28 cellular contexts compared by ENCODE assay signal in the genomic region with DNA sequence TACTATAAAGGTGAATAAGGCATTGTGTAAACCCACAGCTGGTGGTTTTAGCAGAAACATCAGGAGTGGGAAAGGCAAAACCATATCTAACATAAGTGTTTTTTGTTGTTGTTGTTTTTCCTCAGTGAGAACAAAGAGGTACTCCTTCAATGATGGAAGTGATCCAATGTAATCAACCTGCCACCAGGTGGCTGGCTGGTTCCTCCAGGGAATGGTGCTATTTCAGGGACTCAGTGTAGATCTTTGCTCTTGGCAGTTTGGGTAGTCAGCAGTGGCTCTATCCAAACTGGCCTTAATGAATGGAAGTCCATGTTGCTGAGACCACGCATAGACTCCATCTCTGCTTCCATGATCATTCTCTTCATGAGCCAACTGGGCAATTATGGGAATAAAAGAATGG. TPM values are rescaled to one million over a fixed set of nuclear protein-coding genes. Genes with fewer than 3 reads are reported as not detected.
DNase-seq lines count a peak whose midpoint lies in the region; ATAC-seq and TF ChIP-seq lines count a peak whose summit lies in the region.
"Had no signal": no experiment of that assay in that cellular context is flagged by ENCODE, and none has a peak within 500 bp of the region (broad histone marks: within the 10 kb centered on the region; RNA-seq: fewer than 3 reads in every experiment).

No MANE protein-coding gene starts in this region.

- no peak overlapping the region for H3K4me3 Mint-ChIP-seq in progenitor cell of endocrine pancreas (ENCODE audit: low read depth)
- H3K4me3 Mint-ChIP-seq: nephron progenitor cell had no signal

- ATAC-seq in body of pancreas: no peak
- ATAC-seq: A549, gastrocnemius medialis, left cardiac atrium had no signal

- no peaks in the 10 kb centered on the region for H3K4me1 ChIP-seq in body of pancreas
- H3K4me1 ChIP-seq in vagina: no peaks in the 10 kb centered on the region
- H3K4me1 ChIP-seq: A549, adrenal gland, BLaER1, prostate gland, upper lobe of left lung had no signal

- H3K27ac Mint-ChIP-seq in progenitor cell of endocrine pancreas: no peak overlapping the region
- H3K27ac Mint-ChIP-seq: nephron progenitor cell had no signal

- no peak overlapping the region for H3K4me3 ChIP-seq in body of pancreas
- no peak overlapping the region for H3K4me3 ChIP-seq in vagina
- H3K4me3 ChIP-seq: A549, adrenal gland, BLaER1, gastrocnemius medialis, prostate gland, smooth muscle cell, stomach, upper lobe of left lung had no signal

- no peaks in the 10 kb centered on the region for H3K36me3 Mint-ChIP-seq in progenitor cell of endocrine pancreas (ENCODE audit: insufficient read depth)

- no peaks in the 10 kb centered on the region for H3K9me3 ChIP-seq in body of pancreas
- H3K9me3 ChIP-seq in vagina: no peaks in the 10 kb centered on the region
- H3K9me3 ChIP-seq: A549, adrenal gland, BLaER1, gastrocnemius medialis, prostate gland, stomach, upper lobe of left lung had no signal

- TF ChIP-seq POLR2A in body of pancreas (IDR thresholded peaks at IDR 0.05): no peak
- no peak for TF ChIP-seq POLR2A in vagina (IDR thresholded peaks at IDR 0.05)

- no peaks in the 10 kb centered on the region for H3K9me3 Mint-ChIP-seq in progenitor cell of endocrine pancreas (ENCODE audit: low read depth)
- H3K9me3 Mint-ChIP-seq: nephron progenitor cell had no signal

- H3K27ac ChIP-seq in body of pancreas: no peak overlapping the region
- H3K27ac ChIP-seq in vagina: no peak overlapping the region
- H3K27ac ChIP-seq: A549, adrenal gland, BLaER1, gastrocnemius medialis, KMS-11, prostate gland, stomach, upper lobe of left lung had no signal

- H3K27me3 ChIP-seq in body of pancreas: no peaks in the 10 kb centered on the region
- H3K27me3 ChIP-seq in vagina: no peaks in the 10 kb centered on the region
- H3K27me3 ChIP-seq: adrenal gland, gastrocnemius medialis, stomach, upper lobe of left lung had no signal

- no peaks in the 10 kb centered on the region for H3K4me1 Mint-ChIP-seq in progenitor cell of endocrine pancreas (ENCODE audit: low read depth)
- H3K4me1 Mint-ChIP-seq: nephron progenitor cell had no signal

- H3K27me3 Mint-ChIP-seq in progenitor cell of endocrine pancreas: no peaks in the 10 kb centered on the region

- 75 to 80% methylated on average over 1 of the region's 1 CpG for WGBS in body of pancreas, 2 donors

- TF ChIP-seq CTCF in body of pancreas (IDR thresholded peaks at IDR 0.05) (peak in 2 of 7 experiments; percentile 18 to 34), progenitor cell of endocrine pancreas (IDR thresholded peaks at IDR 0.05; ENCODE audit: unreplicated experiment) (peak; percentile 14), vagina (IDR thresholded peaks at IDR 0.05) (no peak)

- H3K36me3 ChIP-seq in body of pancreas (replicated peaks in 1 of 2; ENCODE audit: insufficient read depth in 1 of 2, low read depth in 2 of 2) (no peaks in the 10 kb centered on the region), vagina (no peaks in the 10 kb centered on the region)
- H3K36me3 ChIP-seq: adrenal gland, BLaER1, gastrocnemius medialis, prostate gland, stomach, upper lobe of left lung had no signal

- peak; percentile 27 for DNase-seq in NCI-H748 (lab: John Stamatoyannopoulos, UW; ENCODE audit: unreplicated experiment)
- no peak for DNase-seq in NCI-H748 treated with DMSO at 0.1 percent for 48 hours (lab: John Stamatoyannopoulos, UW)
- DNase-seq in NCI-H2081 treated with DMSO at 0.1 percent for 48 hours (lab: John Stamatoyannopoulos, UW): peak; percentile 49
- DNase-seq in body of pancreas: peak in 3 of 4 donors; percentile 11 to 49 (median 22)
- DNase-seq in progenitor cell of endocrine pancreas (ENCODE audit: low spot score, unreplicated experiment): no peak
- no peak for DNase-seq in mucosa of gallbladder (ENCODE audit: low spot score)
- no peak for DNase-seq in NCI-H446 (lab: John Stamatoyannopoulos, UW)
- no peak for DNase-seq in vagina (ENCODE audit: extremely low spot score in 2 of 2)
- DNase-seq: activated CD4-positive, alpha-beta T cell treated with anti-CD3 and anti-CD28 coated beads, Interleukin-2, amount 50 U/mL, for 1 hour; activated CD8-positive, alpha-beta memory T cell treated with anti-CD3 and anti-CD28 coated beads, Interleukin-2, amount 50 U/mL, for 48 hours; activated effector memory CD4-positive, alpha-beta T cell treated with anti-CD3 and anti-CD28 coated beads, Interleukin-2, amount 50 U/mL, for 16 hours; adrenal gland; gastrocnemius medialis; left cardiac atrium; NCI-H1048; NCI-H446 treated with DMSO at 0.1 percent for 48 hours; nephron progenitor cell; SHP77 treated with DMSO at 0.1 percent for 48 hours; stimulated activated CD4-positive, alpha-beta T cell treated with anti-CD3 and anti-CD28 coated beads, Interleukin-4, amount 100 ng/mL, for 24 hours; stomach; T-helper 1 cell; upper lobe of left lung had no signal

- intact Hi-C loops in body of pancreas (cut with DNase I) (loop anchor here (10.0 kb wide), 2 partner anchors 153 to 213 kb away; no protein-coding TSS in a partner anchor), vagina (cut with DNase I) (no loop called here)

RNA-seq across cellular contexts. Expression of gene DMRTA1, which starts 10.8 kb away (rescaled TPM):
- total RNA-seq in body of pancreas (1 to 10 TPM; 3.3 to 4.4 TPM), progenitor cell of endocrine pancreas (6.9 and 7.7 TPM in 2 replicates), mucosa of gallbladder (3.4 TPM), vagina (0.25 TPM)
- total RNA-seq: OCI-LY7 had no signal

Comparison
In these comparisons a context has a peak if more than half of its experiments do, and no peak if none do; other contexts are left out.
1. DNase-seq: peak in NCI-H748 (single experiment), NCI-H2081 treated with DMSO at 0.1 percent for 48 hours (single experiment) and body of pancreas (3 of 4); none in NCI-H748 treated with DMSO at 0.1 percent for 48 hours (single experiment), progenitor cell of endocrine pancreas (single experiment), mucosa of gallbladder (single experiment), NCI-H446 (0 of 2) and vagina (0 of 2).